In the genomic region with DNA sequence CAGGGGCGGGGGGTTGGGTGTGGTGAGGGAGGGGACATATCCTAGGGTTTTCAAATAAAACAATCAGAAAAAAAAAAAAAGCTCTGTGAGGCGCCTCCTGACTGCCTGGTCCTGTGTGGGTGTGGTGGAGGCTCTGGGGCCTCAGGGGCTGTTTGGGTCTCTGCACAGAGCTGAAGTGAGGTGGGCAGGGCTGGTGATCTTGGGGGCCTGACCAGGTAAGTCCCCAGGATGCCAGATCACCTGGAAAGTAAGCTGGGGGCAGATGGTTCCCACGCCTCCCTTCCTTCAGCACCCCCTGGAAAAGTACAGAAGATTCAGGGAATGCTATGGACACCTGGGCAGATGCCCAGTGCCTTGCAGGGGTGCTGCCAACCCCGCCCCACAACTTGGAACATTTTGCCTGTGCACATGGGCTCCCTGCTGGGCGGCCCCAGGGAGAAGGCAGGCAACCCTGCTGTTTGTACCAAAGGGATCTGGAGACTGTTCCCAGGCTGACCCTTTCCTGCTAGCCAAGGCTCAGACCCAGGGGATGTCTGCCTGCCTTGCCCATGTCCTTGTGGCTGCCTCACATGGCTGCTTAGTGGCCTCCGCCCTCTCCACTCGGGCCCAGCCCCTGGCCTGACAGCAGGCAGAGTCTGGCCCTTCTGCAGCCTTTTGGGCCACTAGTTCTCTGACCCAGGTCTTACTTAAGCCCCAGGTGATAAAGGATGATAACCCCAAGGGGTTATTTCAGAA, we compare ENCODE assay signal across 19 cellular contexts. TPM values are rescaled to one million over a fixed set of nuclear protein-coding genes. Genes with fewer than 3 reads are reported as not detected.
DNase-seq lines count a peak whose midpoint lies in the region; ATAC-seq and TF ChIP-seq lines count a peak whose summit lies in the region.
"Had no signal": no experiment of that assay in that cellular context is flagged by ENCODE, and none has a peak within 500 bp of the region (broad histone marks: within the 10 kb centered on the region; RNA-seq: fewer than 3 reads in every experiment).

No MANE protein-coding gene starts in this region.

- TF ChIP-seq CTCF in right atrium auricular region (IDR thresholded peaks at IDR 0.05) (no peak), mesothelial cell of epicardium (IDR thresholded peaks at IDR 0.05; ENCODE audit: unreplicated experiment) (no peak)

- H3K4me3 Mint-ChIP-seq in mesothelial cell of epicardium = no peak overlapping the region

- peak in 1 of 2 donors; percentile 11 for ATAC-seq in right cardiac atrium
- ATAC-seq in HG03025 (IDR thresholded peaks at IDR 0.05; ENCODE audit: low FRiP score, unreplicated experiment) = no peak
- ATAC-seq in HG03135 (IDR thresholded peaks at IDR 0.05; ENCODE audit: unreplicated experiment) = no peak
- ATAC-seq: HCT116 had no signal

- H3K4me1 ChIP-seq in right cardiac atrium (ENCODE audit: control insufficient read depth, insufficient read depth, low read length) = no peaks in the 10 kb centered on the region
- peaks cover 0 to 6% of the 10 kb centered on the region in 2 donors for H3K4me1 ChIP-seq in right atrium auricular region

- 72% methylated on average over 7 of the region's 7 CpGs for WGBS in right cardiac atrium

- H3K4me1 Mint-ChIP-seq in mesothelial cell of epicardium = peaks cover 21% of the 10 kb centered on the region

- H3K27ac ChIP-seq in right cardiac atrium (ENCODE audit: low read length) (no peak overlapping the region), right atrium auricular region (no peak overlapping the region)
- H3K27ac ChIP-seq: C4-2B, KMS-11 had no signal

- H3K27me3 Mint-ChIP-seq in mesothelial cell of epicardium (ENCODE audit: low read depth) = peaks cover 25% of the 10 kb centered on the region

- DNase-seq in right cardiac atrium (peak in 2 of 3 donors; percentile 33 to 42), right atrium auricular region (ENCODE audit: low spot score) (no peak), MG63 (peak; percentile 18), inferior parietal cortex (ENCODE audit: extremely low spot score) (peak; percentile 26), superior temporal gyrus (ENCODE audit: extremely low spot score) (peak; percentile 33), mesothelial cell of epicardium (ENCODE audit: low spot score in 2 of 2, unreplicated experiment in 2 of 2) (no peak)
- DNase-seq: GF-D8, NCI-H1092, NCI-H1694 treated with DMSO at 0.1 percent for 48 hours, NCI-H345, NCI-H526 treated with DMSO at 0.1 percent for 48 hours, SIG-M5 had no signal

- no peak overlapping the region for H3K4me3 ChIP-seq in right cardiac atrium (ENCODE audit: low read length)
- H3K4me3 ChIP-seq in right atrium auricular region = no peak overlapping the region
- H3K4me3 ChIP-seq in MG63 = no peak overlapping the region

- peaks cover 3% of the 10 kb centered on the region for H3K36me3 Mint-ChIP-seq in mesothelial cell of epicardium

- no peaks in the 10 kb centered on the region for H3K36me3 ChIP-seq in right atrium auricular region
- H3K36me3 ChIP-seq in MG63 = no peaks in the 10 kb centered on the region

- H3K27me3 ChIP-seq in right cardiac atrium (ENCODE audit: control insufficient read depth, insufficient read depth) (no peaks in the 10 kb centered on the region), right atrium auricular region (no peaks in the 10 kb centered on the region), MG63 (no peaks in the 10 kb centered on the region)

- H3K9me3 Mint-ChIP-seq in mesothelial cell of epicardium = no peaks in the 10 kb centered on the region

- H3K27ac Mint-ChIP-seq in mesothelial cell of epicardium = no peak overlapping the region

- intact Hi-C loops in right cardiac atrium (cut with DNase I) = no loop called here

- no peaks in the 10 kb centered on the region for H3K9me3 ChIP-seq in right cardiac atrium (ENCODE audit: control insufficient read depth, low read length)
- H3K9me3 ChIP-seq in right atrium auricular region = no peaks in the 10 kb centered on the region
- H3K9me3 ChIP-seq in MG63 = no peaks in the 10 kb centered on the region

RNA-seq across cellular contexts. Expression of gene CLSTN3, which starts 28.9 kb away (rescaled TPM):
- total RNA-seq in right cardiac atrium (10 to 100 TPM in 3 of 4 donors, 1 to 10 TPM in 1; 7.0 to 11.1 (median 10.7) TPM), right atrium auricular region (1 to 10 TPM; 6.1 to 8.3 TPM), mesothelial cell of epicardium (79.1 to 81.3 TPM (median 81.1 TPM) in 3 replicates)
- polyA plus RNA-seq in right cardiac atrium = 13.6 TPM
- total RNA-seq in MG63 (2014; rRNA removed; shearing (Covaris generic); ENCODE audit: low replicate concordance) = not detected in 2 replicates

RNA-seq across cellular contexts. Expression of gene RBP5, which starts 30.3 kb away (rescaled TPM):
- 1 to 10 TPM in 1 of 4 donors, under 1 TPM in 2, not detected in 1; 0.47 to 1.7 (median 0.65) TPM for total RNA-seq in right cardiac atrium
- 0.77 TPM for polyA plus RNA-seq in right cardiac atrium
- total RNA-seq in right atrium auricular region = not detected
- not detected in 2 replicates for total RNA-seq in MG63 (2014; rRNA removed; shearing (Covaris generic); ENCODE audit: low replicate concordance)
- 2.1 to 2.5 TPM (median 2.3 TPM) in 3 replicates for total RNA-seq in mesothelial cell of epicardium
- total RNA-seq: M059J, RPMI7951 had no signal

RNA-seq across cellular contexts. Expression of gene PEX5, which starts 30.5 kb away (rescaled TPM):
- total RNA-seq in right cardiac atrium (10 to 100 TPM; 23.5 to 35.2 (median 29.8) TPM), right atrium auricular region (10 to 100 TPM; 11.6 to 25.0 TPM), mesothelial cell of epicardium (47.5 to 50.4 TPM (median 49.4 TPM) in 3 replicates)
- polyA plus RNA-seq in right cardiac atrium = 13.0 TPM
- 26.8 and 45.6 TPM in 2 replicates for total RNA-seq in MG63 (2014; rRNA removed; shearing (Covaris generic); ENCODE audit: low replicate concordance)

RNA-seq across cellular contexts. Expression of gene C1RL, which starts 50.0 kb away (rescaled TPM):
- total RNA-seq in right cardiac atrium = 10 to 100 TPM; 17.6 to 29.6 (median 21.6) TPM
- 16.7 TPM for polyA plus RNA-seq in right cardiac atrium
- 10 to 100 TPM; 18.7 to 34.7 TPM for total RNA-seq in right atrium auricular region
- total RNA-seq in MG63 (2014; rRNA removed; shearing (Covaris generic); ENCODE audit: low replicate concordance) = 0.32 and 3.7 TPM in 2 replicates
- 50.6 to 59.2 TPM (median 58.5 TPM) in 3 replicates for total RNA-seq in mesothelial cell of epicardium

Comparison
In these comparisons a context has a peak if more than half of its experiments do, and no peak if none do; other contexts are left out.
1. DNase-seq: peak in right cardiac atrium (2 of 3), MG63 (single experiment), inferior parietal cortex (single experiment) and superior temporal gyrus (single experiment); none in right atrium auricular region (single experiment) and mesothelial cell of epicardium (0 of 2).